24 cellular contexts compared by ENCODE assay signal in the genomic region with DNA sequence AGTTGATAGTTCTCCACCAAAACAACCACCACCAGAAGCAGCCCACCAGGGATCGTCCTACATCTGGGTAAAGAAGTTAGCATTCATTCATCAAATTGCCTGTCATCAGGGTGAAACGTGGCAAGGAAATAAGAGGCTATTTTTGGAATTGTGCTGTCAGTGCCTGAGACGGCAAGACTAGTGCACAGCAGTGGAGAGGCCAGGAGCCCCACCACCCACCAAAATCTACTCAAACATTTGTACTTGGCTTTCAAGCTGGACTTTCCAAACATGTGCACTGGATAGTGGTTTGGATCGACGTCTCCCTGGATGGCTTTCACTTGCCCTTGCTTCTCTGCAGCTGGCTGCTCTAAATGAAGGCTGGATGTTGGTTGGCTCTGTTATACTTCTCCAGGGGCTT.
"Had no signal": no experiment of that assay in that cellular context is flagged by ENCODE, and none has a peak within 500 bp of the region (broad histone marks: within the 10 kb centered on the region; RNA-seq: fewer than 3 reads in every experiment).

No MANE protein-coding gene starts in this region.

- H3K27ac ChIP-seq: VCaP had no signal

- ATAC-seq: activated naive CD8-positive, alpha-beta T cell treated with anti-CD3 and anti-CD28 coated beads, Interleukin-2, amount 50 U/mL, for 24 hours; Panc1 had no signal

- DNase-seq: activated B cell treated with CpG ODN at 0.5 μM for 24 hours; activated CD4-positive, alpha-beta memory T cell treated with anti-CD3 and anti-CD28 coated beads for 36 hours; activated CD4-positive, alpha-beta T cell treated with anti-CD3 and anti-CD28 coated beads for 4 hours; activated CD4-positive, alpha-beta T cell treated with anti-CD3 and anti-CD28 coated beads, Interleukin-2, amount 50 U/mL, for 1 hour; activated CD4-positive, CD25-positive, alpha-beta regulatory T cell treated with anti-CD3 and anti-CD28 coated beads, Interleukin-2, amount 50 U/mL, for 72 hours; activated CD8-positive, alpha-beta memory T cell treated with anti-CD3 and anti-CD28 coated beads, Interleukin-2, amount 50 U/mL, for 4 hours; activated effector memory CD4-positive, alpha-beta T cell treated with Interleukin-2 at 50 U/mL for 16 hours; activated naive CD4-positive, alpha-beta T cell treated with anti-CD3 and anti-CD28 coated beads, Interleukin-2, amount 10 ng/mL, durations not matched to agents 7 days and 5 days; activated naive CD8-positive, alpha-beta T cell treated with anti-CD3 and anti-CD28 coated beads, Interleukin-2, amount 50 U/mL, for 24 hours; activated T-cell treated with anti-CD3 and anti-CD28 coated beads, Interleukin-2, amount 50 U/mL, for 48 hours; anterior cingulate cortex; NCI-H1092 treated with DMSO at 0.1 percent for 48 hours; NCI-H1417; NCI-H187; NCI-H2029 treated with DMSO at 0.1 percent for 48 hours; NCI-H226; NCI-H524 treated with DMSO at 0.1 percent for 48 hours; RPMI8226; SW 1271; T-helper 1 cell; T-helper 2 cell; T-helper 9 cell had no signal
